ENCODE assay signal across 4 cellular contexts in the genomic region with DNA sequence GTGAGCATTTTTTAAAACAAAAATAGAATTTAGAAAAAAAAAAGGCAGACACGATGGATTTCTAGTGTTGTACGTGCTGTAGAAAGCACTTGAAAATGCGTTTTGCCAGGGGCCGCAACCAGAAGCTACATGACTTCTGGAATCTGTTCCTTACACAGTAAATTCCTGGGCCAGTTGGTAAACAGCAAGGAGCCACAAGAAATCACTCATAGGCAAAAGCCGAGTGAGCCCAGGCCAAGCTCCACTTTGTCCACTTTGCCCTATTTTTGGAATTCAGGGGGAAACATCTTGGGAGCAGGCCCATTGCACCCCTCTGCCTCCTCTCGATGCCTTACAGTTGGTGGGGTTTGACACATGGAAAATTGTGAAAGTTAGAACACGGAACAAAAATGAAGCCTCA.
"Had no signal": no experiment of that assay in that cellular context is flagged by ENCODE, and none has a peak within 500 bp of the region (broad histone marks: within the 10 kb centered on the region; RNA-seq: fewer than 3 reads in every experiment).

No MANE protein-coding gene starts in this region.

- H3K27ac ChIP-seq: brain microvascular endothelial cell, coronary artery, esophagus muscularis mucosa, hepatocyte had no signal

- H3K9me3 ChIP-seq: esophagus muscularis mucosa had no signal

- H2AFZ ChIP-seq: hepatocyte had no signal

- H3K36me3 ChIP-seq: brain microvascular endothelial cell, esophagus muscularis mucosa had no signal

- H3K4me3 ChIP-seq: coronary artery, esophagus muscularis mucosa, hepatocyte had no signal

- H3K79me2 ChIP-seq: hepatocyte had no signal

- H3K4me2 ChIP-seq: hepatocyte had no signal
